ENCODE assay signal across 22 cellular contexts in the genomic region with DNA sequence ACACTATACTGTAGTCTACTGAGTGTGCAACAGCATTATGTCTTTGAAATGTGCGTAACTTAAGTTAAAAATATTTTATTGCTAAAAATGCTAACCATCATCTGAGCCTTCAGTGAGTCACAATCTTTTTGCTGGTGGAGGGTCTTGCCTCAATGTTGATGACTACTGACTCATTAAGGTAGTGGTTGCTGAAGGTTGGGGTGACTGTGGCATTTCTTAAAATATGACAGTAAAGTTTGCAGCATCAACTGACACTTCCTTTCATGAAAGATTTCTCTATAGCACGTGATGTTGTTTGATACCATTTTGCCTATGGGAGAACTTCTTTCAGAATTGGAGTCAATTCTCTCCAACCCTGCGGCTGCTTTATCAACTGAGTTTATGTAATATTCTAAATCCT.
"Had no signal": no experiment of that assay in that cellular context is flagged by ENCODE, and none has a peak within 500 bp of the region (broad histone marks: within the 10 kb centered on the region; RNA-seq: fewer than 3 reads in every experiment).

No MANE protein-coding gene starts in this region.

- H3K9me3 Mint-ChIP-seq: type B pancreatic cell had no signal

- H2AFZ ChIP-seq: hepatocyte had no signal

- H3K27me3 ChIP-seq: dorsolateral prefrontal cortex, hepatocyte, spleen, thyroid gland had no signal

- H3K36me3 ChIP-seq: spleen, thyroid gland had no signal

- H3K4me3 ChIP-seq: dorsolateral prefrontal cortex, hepatocyte, lung, psoas muscle, spleen, thyroid gland had no signal

- H3K4me2 ChIP-seq: hepatocyte had no signal

- H3K36me3 Mint-ChIP-seq: type B pancreatic cell had no signal

- H3K9me3 ChIP-seq: psoas muscle, spleen, thyroid gland had no signal

- H3K4me1 Mint-ChIP-seq: nephron progenitor cell; stimulated activated naive B cell treated with anti-CD40 and anti-IgM and Interleukin-4, amounts not matched to agents 10 μg/mL and 1 μg/mL and 100 μg/mL, for 72 hours had no signal

- H3K27ac Mint-ChIP-seq: nephron progenitor cell; stimulated activated naive B cell treated with anti-CD40 and anti-IgM and Interleukin-4, amounts not matched to agents 10 μg/mL and 1 μg/mL and 100 μg/mL, for 72 hours; type B pancreatic cell had no signal

- DNase-seq: cortex of kidney; dorsolateral prefrontal cortex; effector CD8-positive, alpha-beta T cell; foreskin melanocyte; head of caudate nucleus; left colon; left ventricle myocardium superior; mesenchymal stem cell; midbrain; nephron progenitor cell; psoas muscle; retina; spleen; stimulated activated CD4-positive, alpha-beta T cell treated with anti-CD3 and anti-CD28 coated beads, Interleukin-15, amount 100 ng/mL, for 24 hours; stimulated activated CD4-positive, alpha-beta T cell treated with anti-CD3 and anti-CD28 coated beads, Interleukin-1b, Interleukin-23, amount 100 ng/mL, for 48 hours; stimulated activated CD4-positive, alpha-beta T cell treated with anti-CD3 and anti-CD28 coated beads, Interleukin-4, amount 100 ng/mL, for 24 hours; stimulated activated naive B cell treated with anti-CD40 and anti-IgM and Interleukin-4, amounts not matched to agents 10 μg/mL and 1 μg/mL and 100 μg/mL, for 72 hours; thyroid gland had no signal

- H3K4me3 Mint-ChIP-seq: nephron progenitor cell; stimulated activated naive B cell treated with anti-CD40 and anti-IgM and Interleukin-4, amounts not matched to agents 10 μg/mL and 1 μg/mL and 100 μg/mL, for 72 hours; type B pancreatic cell had no signal

- H3K4me1 ChIP-seq: psoas muscle, spleen, thyroid gland had no signal

- H3K27ac ChIP-seq: dorsolateral prefrontal cortex, hepatocyte, psoas muscle, spleen, thyroid gland had no signal

- ATAC-seq: left colon; left ventricle myocardium superior; psoas muscle; sciatic nerve; stimulated activated naive B cell treated with anti-CD40 and anti-IgM and Interleukin-4, amounts not matched to agents 10 μg/mL and 1 μg/mL and 100 μg/mL, for 72 hours had no signal
